23 cellular contexts compared by ENCODE assay signal in genomic region chr4:184697956-184698355, GRCh38. TPM values are rescaled to one million over a fixed set of nuclear protein-coding genes. Genes with fewer than 3 reads are reported as not detected.
DNase-seq lines count a peak whose midpoint lies in the region; ATAC-seq and TF ChIP-seq lines count a peak whose summit lies in the region.
"Had no signal": no experiment of that assay in that cellular context is flagged by ENCODE, and none has a peak within 500 bp of the region (broad histone marks: within the 10 kb centered on the region; RNA-seq: fewer than 3 reads in every experiment).

No MANE protein-coding gene starts in this region.

- no peaks in the 10 kb centered on the region for H3K27me3 Mint-ChIP-seq in activated T-cell treated with anti-CD3 and anti-CD28 coated beads, Interleukin-2, amount 50 U/mL, for 72 hours (ENCODE audit: low read depth)
- no peaks in the 10 kb centered on the region for H3K27me3 Mint-ChIP-seq in activated T-cell treated with anti-CD3 and anti-CD28 coated beads, Interleukin-2, amount 50 U/mL, for 24 hours
- H3K27me3 Mint-ChIP-seq in nephron progenitor cell (ENCODE audit: low read depth, poor library complexity), result no peaks in the 10 kb centered on the region
- H3K27me3 Mint-ChIP-seq: CD4-positive, alpha-beta memory T cell had no signal

- TF ChIP-seq CTCF in fibroblast of the aortic adventitia (IDR thresholded peaks at IDR 0.05; ENCODE audit: insufficient read depth, low read length), result no peak
- TF ChIP-seq CTCF in nephron progenitor cell (IDR thresholded peaks at IDR 0.05), result no peak

- no peak for DNase-seq in activated T-cell treated with anti-CD3 and anti-CD28 coated beads, Interleukin-2, amount 50 U/mL, for 72 hours
- no peak for DNase-seq in activated T-cell treated with anti-CD3 and anti-CD28 coated beads, Interleukin-2, amount 50 U/mL, for 24 hours
- DNase-seq in fibroblast of the aortic adventitia (ENCODE audit: low read depth) (peak; percentile 32), nephron progenitor cell (no peak)
- DNase-seq in activated CD4-positive, CD25-positive, alpha-beta regulatory T cell treated with anti-CD3 and anti-CD28 coated beads, Interleukin-2, amount 50 U/mL, for 72 hours, result no peak
- DNase-seq: 8988T; Caco-2; CD4-positive, alpha-beta memory T cell; DMS 273 treated with DMSO at 0.1 percent for 48 hours; DND-41; GM23248; MG63; NCI-H1048; NCI-H1436; NCI-H1930; NCI-H226; NCI-H510A treated with DMSO at 0.1 percent for 48 hours; NCI-H748 treated with DMSO at 0.1 percent for 48 hours had no signal

- peaks cover 4 to 38% of the 10 kb centered on the region in 2 donors for H3K36me3 Mint-ChIP-seq in activated T-cell treated with anti-CD3 and anti-CD28 coated beads, Interleukin-2, amount 50 U/mL, for 72 hours (ENCODE audit: insufficient read depth in 2 of 2)
- H3K36me3 Mint-ChIP-seq in activated T-cell treated with anti-CD3 and anti-CD28 coated beads, Interleukin-2, amount 50 U/mL, for 24 hours (ENCODE audit: low read depth), result peaks cover 88% of the 10 kb centered on the region
- H3K36me3 Mint-ChIP-seq in nephron progenitor cell (ENCODE audit: low read depth), result peaks cover 57% of the 10 kb centered on the region

- peak overlapping the region; percentile 37 for H3K4me3 ChIP-seq in fibroblast of the aortic adventitia (ENCODE audit: low read depth, low read length)
- H3K4me3 ChIP-seq: BLaER1 treated with 17β-estradiol and CSF1 and Interleukin-3, amounts not matched to agents 10 nM and 100 nM; GM12878; GM23248; HAP-1; MG63 had no signal

- H3K4me3 Mint-ChIP-seq in activated T-cell treated with anti-CD3 and anti-CD28 coated beads, Interleukin-2, amount 50 U/mL, for 72 hours, result no peak overlapping the region
- no peak overlapping the region for H3K4me3 Mint-ChIP-seq in activated T-cell treated with anti-CD3 and anti-CD28 coated beads, Interleukin-2, amount 50 U/mL, for 24 hours
- H3K4me3 Mint-ChIP-seq in nephron progenitor cell, result no peak overlapping the region
- H3K4me3 Mint-ChIP-seq: CD4-positive, alpha-beta memory T cell had no signal

- peak overlapping the region; percentile 49 for H3K27ac Mint-ChIP-seq in activated T-cell treated with anti-CD3 and anti-CD28 coated beads, Interleukin-2, amount 50 U/mL, for 72 hours
- no peak overlapping the region for H3K27ac Mint-ChIP-seq in activated T-cell treated with anti-CD3 and anti-CD28 coated beads, Interleukin-2, amount 50 U/mL, for 24 hours
- peak overlapping the region; percentile 70 for H3K27ac Mint-ChIP-seq in nephron progenitor cell

- ATAC-seq in activated T-cell treated with anti-CD3 and anti-CD28 coated beads, Interleukin-2, amount 50 U/mL, for 72 hours (replicated peaks in 1 of 2), result no peak
- ATAC-seq in GM21367 (IDR thresholded peaks at IDR 0.05; ENCODE audit: unreplicated experiment), result no peak
- ATAC-seq in GM21447 (IDR thresholded peaks at IDR 0.05; ENCODE audit: unreplicated experiment), result no peak
- ATAC-seq: GM12878 had no signal

- H3K9me3 Mint-ChIP-seq in activated T-cell treated with anti-CD3 and anti-CD28 coated beads, Interleukin-2, amount 50 U/mL, for 72 hours, result no peaks in the 10 kb centered on the region
- H3K9me3 Mint-ChIP-seq in activated T-cell treated with anti-CD3 and anti-CD28 coated beads, Interleukin-2, amount 50 U/mL, for 24 hours, result no peaks in the 10 kb centered on the region
- H3K9me3 Mint-ChIP-seq in nephron progenitor cell, result no peaks in the 10 kb centered on the region
- H3K9me3 Mint-ChIP-seq: CD4-positive, alpha-beta memory T cell had no signal

- no peaks in the 10 kb centered on the region for H3K4me1 Mint-ChIP-seq in activated T-cell treated with anti-CD3 and anti-CD28 coated beads, Interleukin-2, amount 50 U/mL, for 72 hours (ENCODE audit: low read depth)
- no peaks in the 10 kb centered on the region for H3K4me1 Mint-ChIP-seq in activated T-cell treated with anti-CD3 and anti-CD28 coated beads, Interleukin-2, amount 50 U/mL, for 24 hours (ENCODE audit: low read depth)
- H3K4me1 Mint-ChIP-seq in nephron progenitor cell, result no peaks in the 10 kb centered on the region
- H3K4me1 Mint-ChIP-seq: CD4-positive, alpha-beta memory T cell had no signal

RNA-seq across cellular contexts. Expression of gene CENPU, which starts 35.9 kb away (rescaled TPM):
- total RNA-seq in activated T-cell treated with anti-CD3 and anti-CD28 coated beads, Interleukin-2, amount 50 U/mL, for 72 hours, result 10 to 100 TPM; 80.9 to 82.3 TPM
- 3.3 and 30.5 TPM in 2 replicates for total RNA-seq in fibroblast of the aortic adventitia (ENCODE audit: low replicate concordance)

RNA-seq across cellular contexts. Expression of gene PRIMPOL, which starts 48.4 kb away (rescaled TPM):
- 10 to 100 TPM; 24.1 to 34.2 TPM for total RNA-seq in activated T-cell treated with anti-CD3 and anti-CD28 coated beads, Interleukin-2, amount 50 U/mL, for 72 hours
- total RNA-seq in fibroblast of the aortic adventitia (ENCODE audit: low replicate concordance), result 29.9 and 31.0 TPM in 2 replicates

RNA-seq across cellular contexts. Expression of gene CASP3, which starts 48.7 kb away (rescaled TPM):
- 10 to 100 TPM; 48.9 to 50.6 TPM for total RNA-seq in activated T-cell treated with anti-CD3 and anti-CD28 coated beads, Interleukin-2, amount 50 U/mL, for 72 hours
- total RNA-seq in fibroblast of the aortic adventitia (ENCODE audit: low replicate concordance), result 36.2 and 40.8 TPM in 2 replicates
